ENCODE assay signal across 11 cellular contexts in the genomic region with DNA sequence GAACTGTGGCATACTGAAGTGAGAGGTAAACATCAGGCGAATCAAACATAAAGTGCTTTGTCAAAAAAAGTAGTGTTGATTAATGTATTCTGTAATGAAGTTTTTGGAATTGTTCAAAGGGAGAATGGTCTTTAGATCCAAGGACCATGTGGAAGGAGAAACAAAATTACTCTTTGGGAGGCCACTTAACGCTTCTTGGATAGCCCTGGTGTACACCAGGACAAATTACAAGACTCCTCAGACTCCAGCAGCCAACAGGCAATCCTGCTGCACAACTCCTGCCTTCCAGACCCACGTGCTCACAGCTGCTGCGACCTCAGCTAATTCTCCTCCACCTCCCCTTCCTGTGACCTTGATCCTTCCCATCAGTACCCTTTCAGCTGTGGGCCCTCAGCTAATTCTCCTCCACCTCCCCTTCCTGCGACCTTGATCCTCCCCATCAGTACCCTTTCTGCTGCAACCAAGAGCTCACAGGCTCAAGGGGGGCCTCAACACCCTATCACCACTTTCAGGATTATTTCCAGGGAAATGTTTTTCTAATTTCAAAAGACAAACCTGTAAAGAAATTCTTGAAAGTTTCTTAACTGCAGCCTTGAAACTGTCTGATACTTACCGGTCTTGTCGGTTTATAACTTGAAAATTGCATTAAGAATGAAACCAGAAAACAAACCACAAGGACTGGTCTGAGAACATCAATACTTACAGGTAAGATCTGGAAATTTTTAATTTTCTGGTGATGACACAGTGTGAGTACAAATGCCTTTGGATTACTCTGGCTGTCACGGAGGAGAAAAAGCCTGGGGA. TPM values are rescaled to one million over a fixed set of nuclear protein-coding genes. Genes with fewer than 3 reads are reported as not detected.
DNase-seq lines count a peak whose midpoint lies in the region; ATAC-seq lines count a peak whose summit lies in the region.
"Had no signal": no experiment of that assay in that cellular context is flagged by ENCODE, and none has a peak within 500 bp of the region (broad histone marks: within the 10 kb centered on the region; RNA-seq: fewer than 3 reads in every experiment).

No MANE protein-coding gene starts in this region.

- H3K4me1 Mint-ChIP-seq in activated CD8-positive, alpha-beta memory T cell treated with anti-CD3 and anti-CD28 coated beads, Interleukin-2, amount 10 ng/mL, durations not matched to agents 7 days and 5 days: peaks cover 49% of the 10 kb centered on the region
- H3K4me1 Mint-ChIP-seq in stimulated activated memory B cell treated with anti-CD40 and anti-IgM and Interleukin-4, amounts not matched to agents 10 μg/mL and 1 μg/mL and 100 μg/mL, for 72 hours: no peaks in the 10 kb centered on the region
- H3K4me1 Mint-ChIP-seq: naive B cell had no signal

- peak overlapping the region; percentile 89 for H3K27ac Mint-ChIP-seq in activated CD8-positive, alpha-beta memory T cell treated with anti-CD3 and anti-CD28 coated beads, Interleukin-2, amount 10 ng/mL, durations not matched to agents 7 days and 5 days
- H3K27ac Mint-ChIP-seq in stimulated activated memory B cell treated with anti-CD40 and anti-IgM and Interleukin-4, amounts not matched to agents 10 μg/mL and 1 μg/mL and 100 μg/mL, for 72 hours: no peak overlapping the region

- H3K4me3 Mint-ChIP-seq in activated CD8-positive, alpha-beta memory T cell treated with anti-CD3 and anti-CD28 coated beads, Interleukin-2, amount 10 ng/mL, durations not matched to agents 7 days and 5 days: peak overlapping the region; percentile 23
- no peak overlapping the region for H3K4me3 Mint-ChIP-seq in stimulated activated memory B cell treated with anti-CD40 and anti-IgM and Interleukin-4, amounts not matched to agents 10 μg/mL and 1 μg/mL and 100 μg/mL, for 72 hours
- H3K4me3 Mint-ChIP-seq: naive B cell had no signal

- CTCF ChIA-PET in activated CD8-positive, alpha-beta memory T cell treated with anti-CD3 and anti-CD28 coated beads, Interleukin-2, amount 10 ng/mL, durations not matched to agents 7 days and 5 days (lab: Charles Lee): interaction anchor here (0.9 to 5.0 kb wide), 7 partner anchors 15 to 502 kb away, joined by 3 to 23 read pairs (median 6); partner anchors contain the start of gene ZPBP

- H3K27me3 Mint-ChIP-seq in activated CD8-positive, alpha-beta memory T cell treated with anti-CD3 and anti-CD28 coated beads, Interleukin-2, amount 10 ng/mL, durations not matched to agents 7 days and 5 days: peaks cover 4% of the 10 kb centered on the region
- H3K27me3 Mint-ChIP-seq in stimulated activated memory B cell treated with anti-CD40 and anti-IgM and Interleukin-4, amounts not matched to agents 10 μg/mL and 1 μg/mL and 100 μg/mL, for 72 hours: peaks cover 60% of the 10 kb centered on the region

- H3K36me3 Mint-ChIP-seq in activated CD8-positive, alpha-beta memory T cell treated with anti-CD3 and anti-CD28 coated beads, Interleukin-2, amount 10 ng/mL, durations not matched to agents 7 days and 5 days: peaks cover 5% of the 10 kb centered on the region
- no peaks in the 10 kb centered on the region for H3K36me3 Mint-ChIP-seq in stimulated activated memory B cell treated with anti-CD40 and anti-IgM and Interleukin-4, amounts not matched to agents 10 μg/mL and 1 μg/mL and 100 μg/mL, for 72 hours
- H3K36me3 Mint-ChIP-seq: naive B cell had no signal

- peak; percentile 63 for ATAC-seq in activated CD8-positive, alpha-beta memory T cell treated with anti-CD3 and anti-CD28 coated beads, Interleukin-2, amount 10 ng/mL, durations not matched to agents 7 days and 5 days
- ATAC-seq in HG02610 (IDR thresholded peaks at IDR 0.05; ENCODE audit: unreplicated experiment): peak; percentile 78
- peak; percentile 84 for ATAC-seq in HG03565 (IDR thresholded peaks at IDR 0.05; ENCODE audit: unreplicated experiment)
- peak; percentile 4 for ATAC-seq in stimulated activated memory B cell treated with anti-CD40 and anti-IgM and Interleukin-4, amounts not matched to agents 10 μg/mL and 1 μg/mL and 100 μg/mL, for 72 hours

- no peak for DNase-seq in activated CD8-positive, alpha-beta memory T cell treated with anti-CD3 and anti-CD28 coated beads, Interleukin-2, amount 10 ng/mL, durations not matched to agents 7 days and 5 days
- DNase-seq in activated CD8-positive, alpha-beta memory T cell treated with anti-CD3 and anti-CD28 coated beads, Interleukin-2, amount 50 U/mL, for 4 hours: no peak
- DNase-seq in NCI-H2196 (lab: John Stamatoyannopoulos, UW; ENCODE audit: unreplicated experiment): no peak
- no peak for DNase-seq in COLO668 (lab: John Stamatoyannopoulos, UW; ENCODE audit: unreplicated experiment)
- DNase-seq in anterior cingulate cortex (lab: John Stamatoyannopoulos, UW): no peak
- DNase-seq: naive B cell, NCI-H2029 treated with DMSO at 0.1 percent for 48 hours had no signal

- no peaks in the 10 kb centered on the region for H3K9me3 Mint-ChIP-seq in activated CD8-positive, alpha-beta memory T cell treated with anti-CD3 and anti-CD28 coated beads, Interleukin-2, amount 10 ng/mL, durations not matched to agents 7 days and 5 days (ENCODE audit: low read depth)
- no peaks in the 10 kb centered on the region for H3K9me3 Mint-ChIP-seq in stimulated activated memory B cell treated with anti-CD40 and anti-IgM and Interleukin-4, amounts not matched to agents 10 μg/mL and 1 μg/mL and 100 μg/mL, for 72 hours
- H3K9me3 Mint-ChIP-seq: naive B cell had no signal

RNA-seq across cellular contexts. Expression of gene DDC, which starts 29.7 kb away (rescaled TPM):
- total RNA-seq in activated CD8-positive, alpha-beta memory T cell treated with anti-CD3 and anti-CD28 coated beads, Interleukin-2, amount 10 ng/mL, durations not matched to agents 7 days and 5 days: not detected
- total RNA-seq: A673 had no signal

Comparison
In these comparisons a context has a peak if more than half of its experiments do, and no peak if none do; other contexts are left out.
1. ATAC-seq: peak in every context shown above with its lines; median percentile 84 in HG03565; 78 in HG02610; 63 in activated CD8-positive, alpha-beta memory T cell treated with anti-CD3 and anti-CD28 coated beads, Interleukin-2, amount 10 ng/mL, durations not matched to agents 7 days and 5 days; 4 in stimulated activated memory B cell treated with anti-CD40 and anti-IgM and Interleukin-4, amounts not matched to agents 10 μg/mL and 1 μg/mL and 100 μg/mL, for 72 hours.